ENCODE assay signal across 1 cellular context in genomic region chr7:98254951-98255610, GRCh38.
TF ChIP-seq lines count a peak whose summit lies in the region.

No MANE protein-coding gene starts in this region.

TF ChIP-seq in GM23338, 12 proteins besides CTCF, POLR2A, EP300 and RAD21:
- TF ChIP-seq CREB1 (CRISPR knock-in tag; IDR thresholded peaks at IDR 0.05; ENCODE audit: low read depth) = no peak
- no peak for TF ChIP-seq ZNF331 (CRISPR knock-in tag; IDR thresholded peaks at IDR 0.05; ENCODE audit: low read depth)
- TF ChIP-seq NANOG (IDR thresholded peaks at IDR 0.05; ENCODE audit: borderline replicate concordance) = no peak
- TF ChIP-seq EZH2 (IDR thresholded peaks at IDR 0.05; ENCODE audit: low read depth, unreplicated experiment) = no peak
- TF ChIP-seq ETS1 (IDR thresholded peaks at IDR 0.05) = no peak
- no peak for TF ChIP-seq EZH2phosphoT487 (IDR thresholded peaks at IDR 0.05; ENCODE audit: unreplicated experiment)
- no peak for TF ChIP-seq REST (IDR thresholded peaks at IDR 0.05; ENCODE audit: unreplicated experiment)
- no peak for TF ChIP-seq ZNF114 (CRISPR knock-in tag; IDR thresholded peaks at IDR 0.05)
- no peak for TF ChIP-seq STAT1 (IDR thresholded peaks at IDR 0.05; ENCODE audit: unreplicated experiment)
- TF ChIP-seq ZNF462 (CRISPR knock-in tag; IDR thresholded peaks at IDR 0.05) = no peak
- TF ChIP-seq POLR2AphosphoS5 (IDR thresholded peaks at IDR 0.05; ENCODE audit: low read depth) = no peak
- TF ChIP-seq JUNB (IDR thresholded peaks at IDR 0.05; ENCODE audit: unreplicated experiment) = no peak
